In the genomic region with DNA sequence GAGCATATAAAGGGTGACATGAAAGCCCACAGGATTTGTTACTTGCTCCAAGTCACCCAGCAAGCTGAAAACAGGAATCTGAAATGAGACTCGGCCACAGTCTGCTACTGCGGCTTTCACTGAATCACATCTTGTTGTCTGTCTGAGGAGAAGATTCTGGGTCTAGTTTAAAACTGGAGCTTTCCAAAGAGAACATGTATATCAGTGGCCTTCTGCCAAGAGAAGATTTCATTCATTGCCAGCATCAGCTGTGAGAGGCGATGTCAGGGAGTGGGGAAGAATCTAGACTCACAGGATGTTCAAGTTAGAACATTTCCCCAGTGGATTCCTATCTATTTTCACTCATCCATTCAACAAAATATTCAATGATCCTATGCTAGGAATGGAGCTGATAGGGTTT, we compare ENCODE assay signal across 18 cellular contexts.
DNase-seq lines count a peak whose midpoint lies in the region; ATAC-seq, FAIRE-seq and TF ChIP-seq lines count a peak whose summit lies in the region.
"Had no signal": no experiment of that assay in that cellular context is flagged by ENCODE, and none has a peak within 500 bp of the region (broad histone marks: within the 10 kb centered on the region; RNA-seq: fewer than 3 reads in every experiment).

No MANE protein-coding gene starts in this region.

- H3K4me3 Mint-ChIP-seq in GM23338, result no peak overlapping the region
- H3K4me3 Mint-ChIP-seq: B cell; CD4-positive, alpha-beta T cell had no signal

- H3K9me2 ChIP-seq in GM23338 (ENCODE audit: insufficient read depth), result peaks cover 16% of the 10 kb centered on the region; the same call in 1 of the 2 replicates

- H3K27me3 Mint-ChIP-seq in GM23338 (ENCODE audit: insufficient read depth, low read depth, poor library complexity), result peaks cover 6% of the 10 kb centered on the region
- H3K27me3 Mint-ChIP-seq: B cell; CD4-positive, alpha-beta T cell had no signal

- WGBS in iPS DF 6.9 (ENCODE audit: insufficient coverage, insufficient read length), result no CpG with 5 or more reads among the region's 3 CpGs

- H3K4me2 ChIP-seq in GM23338, result 0 out of 2 replicates have a peak overlapping the region, but pooled peaks have one; percentile 61

- H3K36me3 ChIP-seq in GM23338 (ENCODE audit: insufficient read depth) (0 out of 2 replicates have a peak, but pooled peaks cover 10% of the 10 kb centered on the region), bronchial epithelial cell (ENCODE audit: control insufficient read depth, insufficient read depth, low read length) (no peaks in the 10 kb centered on the region), iPS DF 6.9 (ENCODE audit: control insufficient read depth, insufficient read depth, low read length) (no peaks in the 10 kb centered on the region)

- no peak for ATAC-seq in GM23338
- ATAC-seq: GM12878, HCT116 had no signal

- H3K9me3 Mint-ChIP-seq in GM23338, result peaks cover 64% of the 10 kb centered on the region

- H3K27ac ChIP-seq in GM23338 (ENCODE audit: low read depth) (peak overlapping the region; percentile 96), iPS DF 6.9 (ENCODE audit: low read length) (peak overlapping the region; percentile 41)

- H2AFZ ChIP-seq in GM23338, result no peak overlapping the region

- TF ChIP-seq CTCF in GM23338 (conservative IDR thresholded peaks at IDR 0.05; ENCODE audit: low read depth in 2 of 2), result no peak
- TF ChIP-seq CTCF in bronchial epithelial cell (IDR thresholded peaks at IDR 0.05; ENCODE audit: insufficient read depth, low read length, severe bottlenecking), result no peak

- H3K27ac Mint-ChIP-seq in GM23338, result peak overlapping the region; percentile 88; the same call in 1 of the 2 replicates
- H3K27ac Mint-ChIP-seq: B cell; CD4-positive, alpha-beta T cell had no signal

- H3K9me3 ChIP-seq in iPS DF 6.9 (ENCODE audit: control insufficient read depth, insufficient read depth, low read length), result no peaks in the 10 kb centered on the region; the same call in 1 of the 2 replicates

- no peaks in the 10 kb centered on the region for H4K20me1 ChIP-seq in GM23338 (replicated peaks; ENCODE audit: insufficient read depth)

- H3K27me3 ChIP-seq in GM23338 (ENCODE audit: insufficient read depth) (no peaks in the 10 kb centered on the region), bronchial epithelial cell (ENCODE audit: control insufficient read depth, insufficient read depth, low read length) (no peaks in the 10 kb centered on the region), iPS DF 6.9 (ENCODE audit: control insufficient read depth, insufficient read depth, low read length) (no peaks in the 10 kb centered on the region)

- FAIRE-seq in bronchial epithelial cell (lab: Jason Lieb, UNC), result peak; percentile 36
- FAIRE-seq in GM12892 (lab: Jason Lieb, UNC), result no peak
- FAIRE-seq in GM12891 (lab: Jason Lieb, UNC), result no peak
- FAIRE-seq: GM12878, GM19239, HTR-8/SVneo had no signal

- H3K36me3 Mint-ChIP-seq in GM23338 (ENCODE audit: low read depth), result peaks cover 71% of the 10 kb centered on the region

- H3K4me1 ChIP-seq in GM23338 (ENCODE audit: insufficient read depth) (peaks cover 13% of the 10 kb centered on the region), iPS DF 6.9 (ENCODE audit: control insufficient read depth, insufficient read depth, low read length) (no peaks in the 10 kb centered on the region)

- H3F3A ChIP-seq in GM23338 (replicated peaks; ENCODE audit: low read depth), result peaks cover 15% of the 10 kb centered on the region

- H3K4me3 ChIP-seq in GM23338, result no peak overlapping the region
- no peak overlapping the region for H3K4me3 ChIP-seq in bronchial epithelial cell (ENCODE audit: low read depth, low read length)
- no peak overlapping the region for H3K4me3 ChIP-seq in iPS DF 6.9 (ENCODE audit: low read length)
- H3K4me3 ChIP-seq: GM12878 had no signal

- DNase-seq in GM23338 (ENCODE audit: low spot score) (no peak), bronchial epithelial cell (ENCODE audit: low read depth) (no peak), iPS DF 6.9 (ENCODE audit: low read depth, low spot score) (no peak), superior temporal gyrus (ENCODE audit: extremely low spot score) (peak; percentile 77), GM12892 (ENCODE audit: insufficient read length) (no peak), GM12891 (ENCODE audit: insufficient read length, low spot score) (no peak), NCI-H748 (lab: John Stamatoyannopoulos, UW; ENCODE audit: unreplicated experiment) (no peak)
- DNase-seq in activated CD4-positive, alpha-beta T cell treated with anti-CD3 and anti-CD28 coated beads, Interleukin-2, amount 50 U/mL, for 4 hours, result no peak
- DNase-seq: ACHN; C1 segment of cervical spinal cord; Calu3; CD4-positive, alpha-beta T cell; DMS 273 treated with DMSO at 0.1 percent for 48 hours had no signal

- H3K4me1 Mint-ChIP-seq in GM23338, result peaks cover 35% of the 10 kb centered on the region
- H3K4me1 Mint-ChIP-seq: B cell had no signal

- H3K79me2 ChIP-seq in GM23338 (replicated peaks; ENCODE audit: insufficient read depth), result peaks cover 86% of the 10 kb centered on the region

- TF ChIP-seq POLR2A in GM12892 (IDR thresholded peaks at IDR 0.05; ENCODE audit: low read depth, low read length) (no peak), GM12891 (IDR thresholded peaks at IDR 0.05; ENCODE audit: low read depth, low read length) (no peak)

TF ChIP-seq in GM23338, 12 proteins besides CTCF, POLR2A, EP300 and RAD21:
- TF ChIP-seq JUNB (IDR thresholded peaks at IDR 0.05; ENCODE audit: unreplicated experiment) (no peak), EZH2 (IDR thresholded peaks at IDR 0.05; ENCODE audit: low read depth, unreplicated experiment) (no peak), STAT1 (IDR thresholded peaks at IDR 0.05; ENCODE audit: unreplicated experiment) (no peak)
- TF ChIP-seq, protein P1, sequence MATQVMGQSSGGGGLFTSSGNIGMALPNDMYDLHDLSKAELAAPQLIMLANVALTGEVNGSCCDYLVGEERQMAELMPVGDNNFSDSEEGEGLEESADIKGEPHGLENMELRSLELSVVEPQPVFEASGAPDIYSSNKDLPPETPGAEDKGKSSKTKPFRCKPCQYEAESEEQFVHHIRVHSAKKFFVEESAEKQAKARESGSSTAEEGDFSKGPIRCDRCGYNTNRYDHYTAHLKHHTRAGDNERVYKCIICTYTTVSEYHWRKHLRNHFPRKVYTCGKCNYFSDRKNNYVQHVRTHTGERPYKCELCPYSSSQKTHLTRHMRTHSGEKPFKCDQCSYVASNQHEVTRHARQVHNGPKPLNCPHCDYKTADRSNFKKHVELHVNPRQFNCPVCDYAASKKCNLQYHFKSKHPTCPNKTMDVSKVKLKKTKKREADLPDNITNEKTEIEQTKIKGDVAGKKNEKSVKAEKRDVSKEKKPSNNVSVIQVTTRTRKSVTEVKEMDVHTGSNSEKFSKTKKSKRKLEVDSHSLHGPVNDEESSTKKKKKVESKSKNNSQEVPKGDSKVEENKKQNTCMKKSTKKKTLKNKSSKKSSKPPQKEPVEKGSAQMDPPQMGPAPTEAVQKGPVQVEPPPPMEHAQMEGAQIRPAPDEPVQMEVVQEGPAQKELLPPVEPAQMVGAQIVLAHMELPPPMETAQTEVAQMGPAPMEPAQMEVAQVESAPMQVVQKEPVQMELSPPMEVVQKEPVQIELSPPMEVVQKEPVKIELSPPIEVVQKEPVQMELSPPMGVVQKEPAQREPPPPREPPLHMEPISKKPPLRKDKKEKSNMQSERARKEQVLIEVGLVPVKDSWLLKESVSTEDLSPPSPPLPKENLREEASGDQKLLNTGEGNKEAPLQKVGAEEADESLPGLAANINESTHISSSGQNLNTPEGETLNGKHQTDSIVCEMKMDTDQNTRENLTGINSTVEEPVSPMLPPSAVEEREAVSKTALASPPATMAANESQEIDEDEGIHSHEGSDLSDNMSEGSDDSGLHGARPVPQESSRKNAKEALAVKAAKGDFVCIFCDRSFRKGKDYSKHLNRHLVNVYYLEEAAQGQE (IDR thresholded peaks at IDR 0.05; ENCODE audit: unreplicated experiment), result no peak

TF ChIP-seq in GM12891, 5 proteins besides CTCF, POLR2A, EP300 and RAD21:
- no peak for TF ChIP-seq SPI1 (IDR thresholded peaks at IDR 0.05; ENCODE audit: low read depth, low read length)
- no peak for TF ChIP-seq POU2F2 (IDR thresholded peaks at IDR 0.05; ENCODE audit: low read depth, low read length)
